33 cellular contexts compared by ENCODE assay signal in genomic region chr3:42446111-42447050, GRCh38. TPM values are rescaled to one million over a fixed set of nuclear protein-coding genes. Genes with fewer than 3 reads are reported as not detected.
"Had no signal": no experiment of that assay in that cellular context is flagged by ENCODE, and none has a peak within 500 bp of the region (broad histone marks: within the 10 kb centered on the region; RNA-seq: fewer than 3 reads in every experiment).

No MANE protein-coding gene starts in this region.

- H3K4me1 ChIP-seq: adrenal gland, body of pancreas, breast epithelium, SJCRH30 had no signal

- ATAC-seq: activated CD8-positive, alpha-beta T cell treated with anti-CD3 and anti-CD28 coated beads for 36 hours; activated naive CD4-positive, alpha-beta T cell treated with anti-CD3 and anti-CD28 coated beads, Interleukin-2, amount 50 U/mL, for 72 hours; body of pancreas; Panc1 had no signal

- H3K4me1 Mint-ChIP-seq: activated CD4-positive, alpha-beta T cell treated with anti-CD3 and anti-CD28 coated beads, Interleukin-2, amount 10 ng/mL, durations not matched to agents 24 days and 14 days had no signal

- FAIRE-seq: astrocyte had no signal

- H3K9me3 Mint-ChIP-seq: activated CD4-positive, alpha-beta T cell treated with anti-CD3 and anti-CD28 coated beads, Interleukin-2, amount 10 ng/mL, durations not matched to agents 24 days and 14 days; activated CD8-positive, alpha-beta T cell treated with anti-CD3 and anti-CD28 coated beads for 36 hours; activated naive CD4-positive, alpha-beta T cell treated with anti-CD3 and anti-CD28 coated beads for 36 hours; activated naive CD4-positive, alpha-beta T cell treated with anti-CD3 and anti-CD28 coated beads, Interleukin-2, amount 50 U/mL, for 72 hours; activated T-helper 1 cell treated with anti-CD3 and anti-CD28 coated beads, Interleukin-12 subunit alpha, Interleukin-12 subunit beta, Interleukin-2, Interleukin-4 antibody, amounts not matched to agents 30 ng/mL and 10 ng/mL and 1 ng/mL, durations not matched to agents 14 hours and 24 hours and 36 hours had no signal

- H3K27ac ChIP-seq: adrenal gland, body of pancreas, breast epithelium, SJCRH30, SK-N-MC, WERI-Rb-1 had no signal

- DNase-seq: activated CD4-positive, alpha-beta T cell treated with anti-CD3 and anti-CD28 coated beads, Interleukin-2, amount 10 ng/mL, durations not matched to agents 24 days and 14 days; activated CD4-positive, alpha-beta T cell treated with anti-CD3 and anti-CD28 coated beads, Interleukin-2, amount 50 U/mL, for 4 hours; activated CD4-positive, CD25-positive, alpha-beta regulatory T cell; activated CD8-positive, alpha-beta T cell treated with anti-CD3 and anti-CD28 coated beads for 36 hours; activated gamma-delta T cell treated with Interleukin-2 at 50 U/mL for 16 hours; activated naive CD4-positive, alpha-beta T cell treated with anti-CD3 and anti-CD28 coated beads for 36 hours; activated T-cell treated with anti-CD3 and anti-CD28 coated beads, Interleukin-2, amount 50 U/mL, for 1 hour; adrenal gland; body of pancreas; Karpas-422; NCI-H1048; NCI-H1105 treated with DMSO at 0.1 percent for 48 hours; NCI-H1436; NCI-H1694; NCI-H1930; NCI-H345; NCI-H524 treated with DMSO at 0.1 percent for 48 hours; SHP77; SJCRH30; T1000; WERI-Rb-1 had no signal

- H3K4me3 Mint-ChIP-seq: activated CD4-positive, alpha-beta T cell treated with anti-CD3 and anti-CD28 coated beads, Interleukin-2, amount 10 ng/mL, durations not matched to agents 24 days and 14 days; activated CD8-positive, alpha-beta T cell treated with anti-CD3 and anti-CD28 coated beads for 36 hours; activated naive CD4-positive, alpha-beta T cell treated with anti-CD3 and anti-CD28 coated beads for 36 hours; activated T-helper 1 cell treated with anti-CD3 and anti-CD28 coated beads, Interleukin-12 subunit alpha, Interleukin-12 subunit beta, Interleukin-2, Interleukin-4 antibody, amounts not matched to agents 30 ng/mL and 10 ng/mL and 1 ng/mL, durations not matched to agents 14 hours and 24 hours and 36 hours had no signal

- H3K9me3 ChIP-seq: adrenal gland, body of pancreas, breast epithelium, SJCRH30 had no signal

- H3K4me3 ChIP-seq: adrenal gland, body of pancreas, breast epithelium, SJCRH30, SK-N-MC had no signal

- H3K36me3 ChIP-seq: adrenal gland, breast epithelium, SJCRH30, WERI-Rb-1 had no signal

- H3K27ac Mint-ChIP-seq: activated CD4-positive, alpha-beta T cell treated with anti-CD3 and anti-CD28 coated beads, Interleukin-2, amount 10 ng/mL, durations not matched to agents 24 days and 14 days; activated CD8-positive, alpha-beta T cell treated with anti-CD3 and anti-CD28 coated beads for 36 hours; activated naive CD4-positive, alpha-beta T cell treated with anti-CD3 and anti-CD28 coated beads for 36 hours; activated naive CD4-positive, alpha-beta T cell treated with anti-CD3 and anti-CD28 coated beads, Interleukin-2, amount 50 U/mL, for 72 hours; activated T-helper 1 cell treated with anti-CD3 and anti-CD28 coated beads, Interleukin-12 subunit alpha, Interleukin-12 subunit beta, Interleukin-2, Interleukin-4 antibody, amounts not matched to agents 30 ng/mL and 10 ng/mL and 1 ng/mL, durations not matched to agents 14 hours and 24 hours and 36 hours had no signal

- H3K36me3 Mint-ChIP-seq: activated naive CD4-positive, alpha-beta T cell treated with anti-CD3 and anti-CD28 coated beads, Interleukin-2, amount 50 U/mL, for 72 hours had no signal

- H3K27me3 ChIP-seq: adrenal gland, body of pancreas, breast epithelium, SJCRH30 had no signal

RNA-seq across cellular contexts. Expression of gene LYZL4, which starts 36.0 kb away (rescaled TPM):
- total RNA-seq: activated CD4-positive, alpha-beta T cell treated with anti-CD3 and anti-CD28 coated beads, Interleukin-2, amount 10 ng/mL, durations not matched to agents 24 days and 14 days; activated CD8-positive, alpha-beta memory T cell treated with anti-CD3 and anti-CD28 coated beads for 36 hours; activated CD8-positive, alpha-beta T cell treated with anti-CD3 and anti-CD28 coated beads for 36 hours; activated naive CD4-positive, alpha-beta T cell treated with anti-CD3 and anti-CD28 coated beads for 36 hours; activated naive CD4-positive, alpha-beta T cell treated with anti-CD3 and anti-CD28 coated beads, Interleukin-2, amount 50 U/mL, for 72 hours; activated T-helper 1 cell treated with anti-CD3 and anti-CD28 coated beads, Interleukin-12 subunit alpha, Interleukin-12 subunit beta, Interleukin-2, Interleukin-4 antibody, amounts not matched to agents 30 ng/mL and 10 ng/mL and 1 ng/mL, durations not matched to agents 14 hours and 24 hours and 36 hours; adrenal gland; astrocyte; body of pancreas; breast epithelium; cardiac septum; MCF 10A; NCI-H460; SJCRH30; T-helper 1 cell treated with Interleukin-12 subunit alpha and Interleukin-12 subunit beta and Interleukin-4 antibody, amounts not matched to agents 30 ng/mL and 1 ng/mL, for 36 hours; T-helper 2 cell treated with Interferon-gamma antibody and Interleukin-4, amounts not matched to agents 100 ng/mL and 5 ng/mL, for 36 hours had no signal
- polyA plus RNA-seq: adrenal gland had no signal

RNA-seq across cellular contexts. Expression of gene VIPR1, which starts 56.1 kb away (rescaled TPM):
- total RNA-seq: NCI-H460, SJCRH30 had no signal
